In genomic region chr1:225435487-225435886, GRCh38 we compare ENCODE assay signal across 13 cellular contexts. TPM values are rescaled to one million over a fixed set of nuclear protein-coding genes. Genes with fewer than 3 reads are reported as not detected.
DNase-seq lines count a peak whose midpoint lies in the region; ATAC-seq and TF ChIP-seq lines count a peak whose summit lies in the region.
"Had no signal": no experiment of that assay in that cellular context is flagged by ENCODE, and none has a peak within 500 bp of the region (broad histone marks: within the 10 kb centered on the region; RNA-seq: fewer than 3 reads in every experiment).

No MANE protein-coding gene starts in this region.

- peak overlapping the region; percentile 5 for H3K27ac Mint-ChIP-seq in activated T-helper 1 cell treated with anti-CD3 and anti-CD28 coated beads, Interleukin-12 subunit alpha, Interleukin-12 subunit beta, Interleukin-2, Interleukin-4 antibody, amounts not matched to agents 30 ng/mL and 10 ng/mL and 1 ng/mL, durations not matched to agents 14 hours and 24 hours and 36 hours
- no peak overlapping the region for H3K27ac Mint-ChIP-seq in glutamatergic neuron (ENCODE audit: unreplicated experiment)
- H3K27ac Mint-ChIP-seq: natural killer cell had no signal

- H3K36me3 Mint-ChIP-seq in activated T-helper 1 cell treated with anti-CD3 and anti-CD28 coated beads, Interleukin-12 subunit alpha, Interleukin-12 subunit beta, Interleukin-2, Interleukin-4 antibody, amounts not matched to agents 30 ng/mL and 10 ng/mL and 1 ng/mL, durations not matched to agents 14 hours and 24 hours and 36 hours (ENCODE audit: low read depth) = no peaks in the 10 kb centered on the region
- no peaks in the 10 kb centered on the region for H3K36me3 Mint-ChIP-seq in glutamatergic neuron (ENCODE audit: unreplicated experiment)
- H3K36me3 Mint-ChIP-seq: natural killer cell had no signal

- no peak for TF ChIP-seq POLR2A in GM18505 (IDR thresholded peaks at IDR 0.05; ENCODE audit: borderline replicate concordance, extremely low read depth, insufficient read depth, insufficient read length)

- no peak for TF ChIP-seq CTCF in glutamatergic neuron (IDR thresholded peaks at IDR 0.05; ENCODE audit: partially characterized antibody, unreplicated experiment)

- no peak overlapping the region for H3K4me3 Mint-ChIP-seq in activated T-helper 1 cell treated with anti-CD3 and anti-CD28 coated beads, Interleukin-12 subunit alpha, Interleukin-12 subunit beta, Interleukin-2, Interleukin-4 antibody, amounts not matched to agents 30 ng/mL and 10 ng/mL and 1 ng/mL, durations not matched to agents 14 hours and 24 hours and 36 hours
- H3K4me3 Mint-ChIP-seq in glutamatergic neuron (ENCODE audit: unreplicated experiment) = no peak overlapping the region
- H3K4me3 Mint-ChIP-seq: natural killer cell had no signal

- no peak for DNase-seq in activated T-helper 1 cell treated with anti-CD3 and anti-CD28 coated beads, Interleukin-12 subunit alpha, Interleukin-12 subunit beta, Interleukin-2, Interleukin-4 antibody, amounts not matched to agents 30 ng/mL and 10 ng/mL and 1 ng/mL, durations not matched to agents 14 hours and 24 hours and 36 hours (ENCODE audit: low spot score)
- no peak for DNase-seq in effector CD4-positive, alpha-beta T cell
- DNase-seq in GM03348 (ENCODE audit: low spot score) (no peak), HK-2 (ENCODE audit: unreplicated experiment) (no peak), glutamatergic neuron (no peak)
- DNase-seq: AML-193, cerebellar nuclear complex, natural killer cell, NCI-H1436 treated with DMSO at 0.1 percent for 48 hours, NCI-H526 treated with DMSO at 0.1 percent for 48 hours had no signal

- intact Hi-C loops in activated T-helper 1 cell treated with anti-CD3 and anti-CD28 coated beads, Interleukin-12 subunit alpha, Interleukin-12 subunit beta, Interleukin-2, Interleukin-4 antibody, amounts not matched to agents 30 ng/mL and 10 ng/mL and 1 ng/mL, durations not matched to agents 14 hours and 24 hours and 36 hours (cut with micrococcal nuclease) = no loop called here

- H3K4me1 Mint-ChIP-seq in activated T-helper 1 cell treated with anti-CD3 and anti-CD28 coated beads, Interleukin-12 subunit alpha, Interleukin-12 subunit beta, Interleukin-2, Interleukin-4 antibody, amounts not matched to agents 30 ng/mL and 10 ng/mL and 1 ng/mL, durations not matched to agents 14 hours and 24 hours and 36 hours (ENCODE audit: low read depth) = peaks cover 7% of the 10 kb centered on the region
- H3K4me1 Mint-ChIP-seq in glutamatergic neuron (ENCODE audit: low read depth, unreplicated experiment) = peaks cover 8% of the 10 kb centered on the region

- H3K9me3 Mint-ChIP-seq in activated T-helper 1 cell treated with anti-CD3 and anti-CD28 coated beads, Interleukin-12 subunit alpha, Interleukin-12 subunit beta, Interleukin-2, Interleukin-4 antibody, amounts not matched to agents 30 ng/mL and 10 ng/mL and 1 ng/mL, durations not matched to agents 14 hours and 24 hours and 36 hours = no peaks in the 10 kb centered on the region
- H3K9me3 Mint-ChIP-seq in glutamatergic neuron (ENCODE audit: unreplicated experiment) = no peaks in the 10 kb centered on the region
- H3K9me3 Mint-ChIP-seq: natural killer cell had no signal

- no peaks in the 10 kb centered on the region for H3K27me3 Mint-ChIP-seq in activated T-helper 1 cell treated with anti-CD3 and anti-CD28 coated beads, Interleukin-12 subunit alpha, Interleukin-12 subunit beta, Interleukin-2, Interleukin-4 antibody, amounts not matched to agents 30 ng/mL and 10 ng/mL and 1 ng/mL, durations not matched to agents 14 hours and 24 hours and 36 hours (ENCODE audit: insufficient read depth)
- no peaks in the 10 kb centered on the region for H3K27me3 Mint-ChIP-seq in glutamatergic neuron (ENCODE audit: unreplicated experiment)

- ATAC-seq in GM18505 (IDR thresholded peaks at IDR 0.05; ENCODE audit: unreplicated experiment) = peak; percentile 32
- peak; percentile 26 for ATAC-seq in GM21360 (IDR thresholded peaks at IDR 0.05; ENCODE audit: unreplicated experiment)
- ATAC-seq in HG02981 (IDR thresholded peaks at IDR 0.05; ENCODE audit: unreplicated experiment) = peak; percentile 20
- ATAC-seq: natural killer cell had no signal

RNA-seq across cellular contexts. Expression of gene LBR, which starts 7.6 kb away (rescaled TPM):
- 176 TPM in 2 replicates for total RNA-seq in activated T-helper 1 cell treated with anti-CD3 and anti-CD28 coated beads, Interleukin-12 subunit alpha, Interleukin-12 subunit beta, Interleukin-2, Interleukin-4 antibody, amounts not matched to agents 30 ng/mL and 10 ng/mL and 1 ng/mL, durations not matched to agents 14 hours and 24 hours and 36 hours
- 93.9 TPM for total RNA-seq in glutamatergic neuron (ENCODE audit: unreplicated experiment)
